In the genomic region with DNA sequence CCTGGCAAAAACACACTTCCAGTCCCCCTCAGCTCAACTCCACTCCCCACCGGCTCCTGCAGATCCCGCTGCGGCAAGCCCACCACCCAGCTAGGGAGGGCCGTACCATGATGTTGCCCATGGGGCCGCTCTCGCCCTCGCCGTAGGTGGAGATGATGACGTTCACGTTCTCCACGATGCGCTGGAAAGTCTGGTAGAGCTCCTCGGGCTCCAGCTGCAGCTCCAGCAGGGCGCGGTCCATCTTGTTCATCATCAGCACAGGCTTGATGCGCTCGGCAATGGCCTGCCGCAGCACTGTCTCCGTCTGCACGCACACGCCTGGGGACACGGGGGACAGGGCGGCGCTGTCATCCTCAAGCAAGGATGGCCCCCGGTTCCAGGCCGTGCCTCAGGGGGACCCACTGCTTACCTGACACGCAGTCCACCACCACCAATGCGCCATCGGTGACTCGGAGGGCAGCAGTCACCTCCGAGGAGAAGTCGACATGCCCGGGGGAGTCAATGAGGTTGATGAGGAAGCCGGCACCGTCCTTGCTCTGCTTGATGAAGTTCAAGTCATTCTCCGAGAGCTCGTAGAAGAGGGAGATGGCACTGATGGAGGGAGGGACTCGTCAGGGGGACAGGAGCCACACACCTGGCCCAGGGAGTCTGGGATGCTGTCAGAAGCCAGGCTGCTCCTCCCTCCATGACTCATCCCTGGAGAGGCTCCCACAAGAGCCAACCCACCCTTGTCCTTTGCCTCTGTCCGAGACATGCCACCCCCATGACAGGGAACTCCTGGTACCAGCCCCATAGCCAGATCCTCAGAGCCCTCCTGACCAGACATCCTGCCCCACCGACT, we compare ENCODE assay signal across 8 cellular contexts. TPM values are rescaled to one million over a fixed set of nuclear protein-coding genes. Genes with fewer than 3 reads are reported as not detected.
DNase-seq lines count a peak whose midpoint lies in the region; ATAC-seq and TF ChIP-seq lines count a peak whose summit lies in the region.

No MANE protein-coding gene starts in this region.

- POLR2A ChIA-PET in CD8-positive, alpha-beta T cell (lab: Charles Lee) = interaction anchor here (2.8 kb wide), 1 partner anchor 11 kb away, joined by 21 read pairs; a partner anchor contains a TSS
- POLR2A ChIA-PET in naive thymus-derived CD4-positive, alpha-beta T cell (lab: Charles Lee) = interaction anchor here (0.6 to 2.2 kb wide), 2 partner anchors 11 to 18 kb away, joined by 3 to 12 read pairs; a partner anchor contains a TSS

- H3K9me3 Mint-ChIP-seq in CD8-positive, alpha-beta T cell = no peaks in the 10 kb centered on the region
- no peaks in the 10 kb centered on the region for H3K9me3 Mint-ChIP-seq in naive thymus-derived CD4-positive, alpha-beta T cell

- peaks cover 68% of the 10 kb centered on the region for H3K36me3 Mint-ChIP-seq in CD8-positive, alpha-beta T cell
- H3K36me3 Mint-ChIP-seq in naive thymus-derived CD4-positive, alpha-beta T cell = peaks cover 4 to 37% (median 21%) of the 10 kb centered on the region in 5 donors

- peaks cover 47% of the 10 kb centered on the region for H3K4me1 ChIP-seq in CD8-positive, alpha-beta T cell (ENCODE audit: insufficient read depth, low read length)
- H3K4me1 ChIP-seq in MM.1S (ENCODE audit: low read length) = peaks cover 8% of the 10 kb centered on the region
- peaks cover 37 to 43% of the 10 kb centered on the region in 2 donors for H3K4me1 ChIP-seq in naive thymus-derived CD4-positive, alpha-beta T cell (ENCODE audit: control insufficient read depth in 2 of 2, insufficient read depth in 2 of 2, low read length in 2 of 2)

- no peak for TF ChIP-seq CTCF in CD8-positive, alpha-beta T cell (IDR thresholded peaks at IDR 0.05)
- TF ChIP-seq CTCF in MM.1S (IDR thresholded peaks at IDR 0.05; ENCODE audit: low read length) (no peak), cardiac fibroblast (IDR thresholded peaks at IDR 0.05; ENCODE audit: low read depth, low read length) (no peak)

- peaks cover 61% of the 10 kb centered on the region for H3K36me3 ChIP-seq in CD8-positive, alpha-beta T cell (ENCODE audit: insufficient read depth, low read length)
- H3K36me3 ChIP-seq in MM.1S (replicated peaks; ENCODE audit: insufficient read depth, low read length) = peaks cover 64% of the 10 kb centered on the region
- peaks cover 40 to 70% (median 41%) of the 10 kb centered on the region in 3 experiments for H3K36me3 ChIP-seq in naive thymus-derived CD4-positive, alpha-beta T cell (ENCODE audit: control insufficient read depth in 2 of 3, insufficient read depth in 3 of 3, low read length in 3 of 3)

- H3K9me2 ChIP-seq in MM.1S (replicated peaks; ENCODE audit: insufficient read depth, low read length) = no peaks in the 10 kb centered on the region

- H3K79me2 ChIP-seq in MM.1S (ENCODE audit: low read length) = peaks cover 72% of the 10 kb centered on the region

- no peak for ATAC-seq in CD8-positive, alpha-beta T cell
- ATAC-seq in naive thymus-derived CD4-positive, alpha-beta T cell = no peak
- ATAC-seq in HG02678 (IDR thresholded peaks at IDR 0.05; ENCODE audit: unreplicated experiment) (no peak), HG03565 (IDR thresholded peaks at IDR 0.05; ENCODE audit: unreplicated experiment) (no peak), HG03097 (IDR thresholded peaks at IDR 0.05; ENCODE audit: low FRiP score, unreplicated experiment) (no peak)

- peak overlapping the region; percentile 92 for H3K4me3 Mint-ChIP-seq in CD8-positive, alpha-beta T cell
- H3K4me3 Mint-ChIP-seq in naive thymus-derived CD4-positive, alpha-beta T cell = peak overlapping the region; percentile 91 to 99 (median 98)

- H3K4me1 Mint-ChIP-seq in CD8-positive, alpha-beta T cell (ENCODE audit: low read depth) = peaks cover 62% of the 10 kb centered on the region
- H3K4me1 Mint-ChIP-seq in naive thymus-derived CD4-positive, alpha-beta T cell = peaks cover 30 to 57% (median 49%) of the 10 kb centered on the region in 7 donors

- H3K27me3 Mint-ChIP-seq in CD8-positive, alpha-beta T cell (ENCODE audit: low read depth) = no peaks in the 10 kb centered on the region
- no peaks in the 10 kb centered on the region for H3K27me3 Mint-ChIP-seq in naive thymus-derived CD4-positive, alpha-beta T cell

- peak overlapping the region; percentile 76 for H3K4me2 ChIP-seq in MM.1S (ENCODE audit: low read depth, low read length)

- H4K20me1 ChIP-seq in MM.1S (ENCODE audit: insufficient read depth, low read length) = peaks cover 65% of the 10 kb centered on the region

- CTCF ChIA-PET in CD8-positive, alpha-beta T cell (lab: Charles Lee) = interaction anchor here (1.0 kb wide), 1 partner anchor 25 kb away, joined by 3 read pairs; a partner anchor contains a TSS
- CTCF ChIA-PET in naive thymus-derived CD4-positive, alpha-beta T cell (lab: Charles Lee) = interaction anchor here (3.1 kb wide), 1 partner anchor 157 kb away, joined by 16 read pairs; no protein-coding TSS in a partner anchor

- H3K9ac ChIP-seq in MM.1S (ENCODE audit: low read length) = no peak overlapping the region

- intact Hi-C loops in CD8-positive, alpha-beta T cell (cut with DNase I, micrococcal nuclease) = no loop called here
- intact Hi-C loops in naive thymus-derived CD4-positive, alpha-beta T cell (cut with micrococcal nuclease) = loop anchor here in 1 of 2 donors (10.0 kb wide), 1 partner anchor 478 kb away; a partner anchor contains a TSS

- H3K27ac Mint-ChIP-seq in CD8-positive, alpha-beta T cell = peak overlapping the region; percentile 97
- peak overlapping the region; percentile 72 to 97 (median 93) for H3K27ac Mint-ChIP-seq in naive thymus-derived CD4-positive, alpha-beta T cell

- DNase-seq in CD8-positive, alpha-beta T cell = no peak
- DNase-seq in MM.1S (no peak), cardiac fibroblast (ENCODE audit: low read depth in 2 of 2) (peak in 1 of 2 donors; percentile 72), NCI-H1694 (lab: John Stamatoyannopoulos, UW) (no peak)
- no peak for DNase-seq in naive thymus-derived CD4-positive, alpha-beta T cell

- no peak overlapping the region for H2AFZ ChIP-seq in MM.1S (ENCODE audit: low read length)

- no peaks in the 10 kb centered on the region for H3K9me3 ChIP-seq in CD8-positive, alpha-beta T cell (ENCODE audit: low read length)
- no peaks in the 10 kb centered on the region for H3K9me3 ChIP-seq in MM.1S (replicated peaks; ENCODE audit: insufficient read depth, low read length)
- no peaks in the 10 kb centered on the region for H3K9me3 ChIP-seq in naive thymus-derived CD4-positive, alpha-beta T cell (ENCODE audit: control insufficient read depth in 2 of 3, low read length in 3 of 3)

- H3F3A ChIP-seq in MM.1S (ENCODE audit: insufficient read depth, low read length) = peaks cover 84% of the 10 kb centered on the region

- no peak overlapping the region for H3K27ac ChIP-seq in CD8-positive, alpha-beta T cell (ENCODE audit: low read depth, low read length)
- no peak overlapping the region for H3K27ac ChIP-seq in MM.1S (ENCODE audit: low read length)
- H3K27ac ChIP-seq in naive thymus-derived CD4-positive, alpha-beta T cell (ENCODE audit: low read depth, low read length) = peak overlapping the region; percentile 87

- no peaks in the 10 kb centered on the region for H3K27me3 ChIP-seq in CD8-positive, alpha-beta T cell (ENCODE audit: insufficient read depth, low read length)
- no peaks in the 10 kb centered on the region for H3K27me3 ChIP-seq in MM.1S (replicated peaks; ENCODE audit: insufficient read depth, low read length)
- no peaks in the 10 kb centered on the region for H3K27me3 ChIP-seq in naive thymus-derived CD4-positive, alpha-beta T cell (ENCODE audit: control insufficient read depth in 2 of 2, insufficient read depth in 2 of 2, low read length in 2 of 2)

- no peak overlapping the region for H3K4me3 ChIP-seq in CD8-positive, alpha-beta T cell (ENCODE audit: low read depth, low read length)
- no peak overlapping the region for H3K4me3 ChIP-seq in MM.1S (ENCODE audit: low read length)
- H3K4me3 ChIP-seq in cardiac fibroblast (replicated peaks in 1 of 2; ENCODE audit: low read depth in 2 of 2, low read length in 2 of 2) = peak overlapping the region; percentile 68 to 95
- no peak overlapping the region for H3K4me3 ChIP-seq in naive thymus-derived CD4-positive, alpha-beta T cell (ENCODE audit: low read length)

RNA-seq across cellular contexts. Expression of a gene that starts 2.3 kb away (rescaled TPM):
- total RNA-seq in CD8-positive, alpha-beta T cell = 1,000 to 10,000 TPM; 2,844 to 2,933 TPM
- 1,000 to 10,000 TPM; 1,791 to 2,674 (median 2,346) TPM for total RNA-seq in naive thymus-derived CD4-positive, alpha-beta T cell
- 100 to 1,000 TPM; 611 to 634 TPM for polyA plus RNA-seq in naive thymus-derived CD4-positive, alpha-beta T cell

RNA-seq across cellular contexts. Expression of a gene that starts 12.0 kb away (rescaled TPM):
- total RNA-seq in CD8-positive, alpha-beta T cell = 10 to 100 TPM; 20.7 to 21.5 TPM
- total RNA-seq in naive thymus-derived CD4-positive, alpha-beta T cell = 10 to 100 TPM; 24.7 to 40.3 (median 33.9) TPM
- polyA plus RNA-seq in naive thymus-derived CD4-positive, alpha-beta T cell = 10 to 100 TPM; 18.2 to 35.4 TPM

RNA-seq across cellular contexts. Expression of a gene that starts 24.6 kb away (rescaled TPM):
- 10 to 100 TPM; 11.6 to 14.9 TPM for total RNA-seq in CD8-positive, alpha-beta T cell
- 10 to 100 TPM; 23.9 to 40.6 (median 28.8) TPM for total RNA-seq in naive thymus-derived CD4-positive, alpha-beta T cell
- polyA plus RNA-seq in naive thymus-derived CD4-positive, alpha-beta T cell = 1 to 10 TPM; 3.9 to 6.8 TPM

RNA-seq across cellular contexts. Expression of a gene that starts 50.1 kb away (rescaled TPM):
- total RNA-seq in CD8-positive, alpha-beta T cell = not detected
- not detected for total RNA-seq in naive thymus-derived CD4-positive, alpha-beta T cell
- not detected for polyA plus RNA-seq in naive thymus-derived CD4-positive, alpha-beta T cell

Comparison
In these comparisons a context has a peak if more than half of its experiments do, and no peak if none do; other contexts are left out.
1. H3K4me3 ChIP-seq: peak in cardiac fibroblast (2 of 2); none in CD8-positive, alpha-beta T cell (single experiment), MM.1S (single experiment) and naive thymus-derived CD4-positive, alpha-beta T cell (single experiment).